In genomic region chr9:755454-756381, GRCh38 we compare ENCODE assay signal across 8 cellular contexts.
DNase-seq lines count a peak whose midpoint lies in the region; ATAC-seq and TF ChIP-seq lines count a peak whose summit lies in the region.

No MANE protein-coding gene starts in this region.

- peak in 1 of 2 donors; percentile 11 for DNase-seq in activated T-cell treated with anti-CD3 and anti-CD28 coated beads, Interleukin-2, amount 50 U/mL, for 72 hours
- no peak for DNase-seq in activated T-cell treated with anti-CD3 and anti-CD28 coated beads, Interleukin-2, amount 50 U/mL, for 1 hour
- peak; percentile 99 for DNase-seq in RPMI7951 (ENCODE audit: low read depth)
- peak; percentile 86 to 96 for DNase-seq in fibroblast of lung (ENCODE audit: low read depth in 2 of 2)
- DNase-seq in type B pancreatic cell (ENCODE audit: extremely low spot score, unreplicated experiment), result no peak
- DNase-seq in H9, result no peak

- no peak overlapping the region for H3K4me3 Mint-ChIP-seq in activated T-cell treated with anti-CD3 and anti-CD28 coated beads, Interleukin-2, amount 50 U/mL, for 72 hours
- H3K4me3 Mint-ChIP-seq in type B pancreatic cell (no peak overlapping the region), H9 (no peak overlapping the region)

- no peak overlapping the region for H3K23ac ChIP-seq in H9 (ENCODE audit: insufficient read length, low read depth, low read length)

- H3K4me3 ChIP-seq in fibroblast of lung (replicated peaks in 1 of 4; ENCODE audit: control extremely low read depth in 1 of 4, insufficient read depth in 1 of 4, low read depth in 3 of 4, low read length in 4 of 4), result no peak overlapping the region

- no peak overlapping the region for H2BK12ac ChIP-seq in H9 (ENCODE audit: insufficient read length, low read depth, low read length)

- no peaks in the 10 kb centered on the region for H3K23me2 ChIP-seq in H9 (ENCODE audit: insufficient read length, low read depth, low read length, poor library complexity, severe bottlenecking)

- H2AFZ ChIP-seq in fibroblast of lung (ENCODE audit: low read length) (peak overlapping the region; percentile 25), H9 (ENCODE audit: low read length) (no peak overlapping the region)

- H3K27ac ChIP-seq in fibroblast of lung (ENCODE audit: insufficient read depth, low read length), result peak overlapping the region; percentile 65
- H3K27ac ChIP-seq in H9 (ENCODE audit: insufficient read length, low read depth, low read length), result no peak overlapping the region

- no CpG with 5 or more reads among the region's 12 CpGs for WGBS in H9 (ENCODE audit: extremely low coverage, insufficient read length, low lambda C conversion rate)

- H3K9me3 ChIP-seq in fibroblast of lung (ENCODE audit: control insufficient read depth, insufficient read depth, low read depth, low read length) (no peaks in the 10 kb centered on the region), H9 (ENCODE audit: control insufficient read depth, low read depth, low read length) (no peaks in the 10 kb centered on the region)

- H3K18ac ChIP-seq in H9 (ENCODE audit: insufficient read length, low read depth, low read length), result no peak overlapping the region

- peaks cover 5% of the 10 kb centered on the region for H3K27me3 Mint-ChIP-seq in activated T-cell treated with anti-CD3 and anti-CD28 coated beads, Interleukin-2, amount 50 U/mL, for 72 hours (ENCODE audit: low read depth)
- H3K27me3 Mint-ChIP-seq in type B pancreatic cell (no peaks in the 10 kb centered on the region), H9 (ENCODE audit: low read depth) (no peaks in the 10 kb centered on the region; the same call in 1 of the 2 replicates)

- H2BK15ac ChIP-seq in H9 (ENCODE audit: low read depth, low read length), result no peak overlapping the region

- no peak overlapping the region for H3K27ac Mint-ChIP-seq in activated T-cell treated with anti-CD3 and anti-CD28 coated beads, Interleukin-2, amount 50 U/mL, for 72 hours
- peak overlapping the region; percentile 46 for H3K27ac Mint-ChIP-seq in type B pancreatic cell
- no peak overlapping the region for H3K27ac Mint-ChIP-seq in H9

- no peak overlapping the region for H2BK120ac ChIP-seq in H9 (ENCODE audit: low read depth, low read length, poor library complexity, severe bottlenecking)

- H3K9ac ChIP-seq in fibroblast of lung (ENCODE audit: insufficient read depth, low read length) (no peak overlapping the region), H9 (ENCODE audit: extremely low read depth, insufficient read length, low read length) (no peak overlapping the region)

- H3K4me1 Mint-ChIP-seq in activated T-cell treated with anti-CD3 and anti-CD28 coated beads, Interleukin-2, amount 50 U/mL, for 72 hours (ENCODE audit: low read depth), result peaks cover 31% of the 10 kb centered on the region
- H3K4me1 Mint-ChIP-seq in type B pancreatic cell (ENCODE audit: unreplicated experiment) (peaks cover 10% of the 10 kb centered on the region), H9 (peaks cover 9 to 16% of the 10 kb centered on the region in 2 experiments; a peak in 3 of 4 replicates)

- H3K79me2 ChIP-seq in fibroblast of lung (ENCODE audit: control insufficient read depth, insufficient read depth, low read length), result no peaks in the 10 kb centered on the region
- no peaks in the 10 kb centered on the region for H3K79me2 ChIP-seq in H9 (ENCODE audit: insufficient read depth, low read length)

- H3K9me3 Mint-ChIP-seq in activated T-cell treated with anti-CD3 and anti-CD28 coated beads, Interleukin-2, amount 50 U/mL, for 72 hours, result no peaks in the 10 kb centered on the region
- H3K9me3 Mint-ChIP-seq in type B pancreatic cell (no peaks in the 10 kb centered on the region), H9 (no peaks in the 10 kb centered on the region; a peak in 1 of 5 replicates)

- peak overlapping the region; percentile 41 for H3K4me2 ChIP-seq in fibroblast of lung (ENCODE audit: extremely low read depth, insufficient read depth, low read length)
- no peak overlapping the region for H3K4me2 ChIP-seq in H9 (ENCODE audit: insufficient read depth, insufficient read length, low read length)

- no peak overlapping the region for H2BK5ac ChIP-seq in H9 (ENCODE audit: insufficient read length, low read length)

- H4K8ac ChIP-seq in H9 (replicated peaks; ENCODE audit: insufficient read length, low read depth, low read length), result no peak overlapping the region

- H4K5ac ChIP-seq in H9 (ENCODE audit: insufficient read length, low read depth, low read length), result no peak overlapping the region

- H3K79me1 ChIP-seq in H9 (ENCODE audit: insufficient read depth, low read depth, low read length, poor library complexity, severe bottlenecking), result no peaks in the 10 kb centered on the region

- no peak overlapping the region for H3T11ph ChIP-seq in H9 (ENCODE audit: low read length)

- H4K20me1 ChIP-seq in fibroblast of lung (ENCODE audit: control insufficient read depth, extremely low read depth, insufficient read depth, low read length) (no peaks in the 10 kb centered on the region), H9 (ENCODE audit: control insufficient read depth, insufficient read depth, insufficient read length) (no peaks in the 10 kb centered on the region)

- H3K27me3 ChIP-seq in fibroblast of lung (ENCODE audit: control insufficient read depth, insufficient read depth, low read length) (no peaks in the 10 kb centered on the region), H9 (ENCODE audit: insufficient read depth, low read length) (no peaks in the 10 kb centered on the region)

- H2AK5ac ChIP-seq in H9 (ENCODE audit: insufficient read length, low read length), result no peak overlapping the region

- TF ChIP-seq CTCF in fibroblast of lung (conservative IDR thresholded peaks at IDR 0.05 in 1 of 2, IDR thresholded peaks at IDR 0.05 in 1 of 2; ENCODE audit: low read depth in 1 of 2, low read length in 2 of 2), result no peak
- no peak for TF ChIP-seq CTCF in type B pancreatic cell (conservative IDR thresholded peaks at IDR 0.05)
- TF ChIP-seq CTCF in H9 (conservative IDR thresholded peaks at IDR 0.05), result no peak

- no peak overlapping the region for H3K14ac ChIP-seq in H9 (ENCODE audit: insufficient read depth, low read length)

- ATAC-seq in activated T-cell treated with anti-CD3 and anti-CD28 coated beads, Interleukin-2, amount 50 U/mL, for 72 hours (replicated peaks in 1 of 2), result peak; percentile 60 to 67
- ATAC-seq in HG03025 (IDR thresholded peaks at IDR 0.05; ENCODE audit: low FRiP score, unreplicated experiment), result no peak
- ATAC-seq in HG02970 (IDR thresholded peaks at IDR 0.05; ENCODE audit: low FRiP score, unreplicated experiment), result no peak

- H3K4me1 ChIP-seq in fibroblast of lung (ENCODE audit: control insufficient read depth, extremely low read depth, insufficient read depth, low read length), result peaks cover 14% of the 10 kb centered on the region
- H3K4me1 ChIP-seq in H9 (ENCODE audit: insufficient read depth, low read length), result no peaks in the 10 kb centered on the region

- no peak overlapping the region for H3K56ac ChIP-seq in H9 (ENCODE audit: insufficient read length, low read depth, low read length)

- no peaks in the 10 kb centered on the region for H3K36me3 Mint-ChIP-seq in activated T-cell treated with anti-CD3 and anti-CD28 coated beads, Interleukin-2, amount 50 U/mL, for 72 hours (ENCODE audit: insufficient read depth in 2 of 2)
- H3K36me3 Mint-ChIP-seq in type B pancreatic cell (no peaks in the 10 kb centered on the region), H9 (ENCODE audit: insufficient read depth in 1 of 3, low read depth in 3 of 3) (no peaks in the 10 kb centered on the region)

- H4K91ac ChIP-seq in H9 (ENCODE audit: insufficient read length, low read depth, low read length), result no peak overlapping the region

- H2BK20ac ChIP-seq in H9 (ENCODE audit: low read depth, low read length, poor library complexity, severe bottlenecking), result no peak overlapping the region

- H3K36me3 ChIP-seq in fibroblast of lung (ENCODE audit: control insufficient read depth, insufficient read depth, low read length), result no peaks in the 10 kb centered on the region

- H3K4ac ChIP-seq in H9 (ENCODE audit: low read depth, low read length), result no peak overlapping the region

Comparison
In these comparisons a context has a peak if more than half of its experiments do, and no peak if none do; other contexts are left out.
1. ATAC-seq: peak in activated T-cell treated with anti-CD3 and anti-CD28 coated beads, Interleukin-2, amount 50 U/mL, for 72 hours (2 of 2); none in HG03025 (single experiment) and HG02970 (single experiment).
2. DNase-seq: peak in RPMI7951 (single experiment) and fibroblast of lung (2 of 2); none in activated T-cell treated with anti-CD3 and anti-CD28 coated beads, Interleukin-2, amount 50 U/mL, for 1 hour (single experiment), type B pancreatic cell (single experiment) and H9 (single experiment).